Comparison of ENCODE assay signal across 1 cellular context in genomic region chr1:154972517-154973343, GRCh38.
TF ChIP-seq lines count a peak whose summit lies in the region.

No MANE protein-coding gene starts in this region.

TF ChIP-seq in K562, 482 proteins besides CTCF, POLR2A, EP300 and RAD21 (continues in another document):
- TF ChIP-seq IRF2 (CRISPR knock-in tag; IDR thresholded peaks at IDR 0.05): no peak
- 0 out of 2 replicates have a peak, but pooled peaks have one; percentile 73 for TF ChIP-seq ZNF609 (CRISPR knock-in tag; IDR thresholded peaks at IDR 0.05; ENCODE audit: borderline replicate concordance)
- no peak for TF ChIP-seq RBM34 (IDR thresholded peaks at IDR 0.05; ENCODE audit: borderline replicate concordance, insufficient read depth, low read length)
- no peak for TF ChIP-seq PHB2 (IDR thresholded peaks at IDR 0.05; ENCODE audit: low read depth)
- TF ChIP-seq PTRF (tag; IDR thresholded peaks at IDR 0.05): no peak
- TF ChIP-seq NR2C2 (CRISPR knock-in tag; IDR thresholded peaks at IDR 0.05): 0 out of 2 replicates have a peak, but pooled peaks have one; percentile 4
- no peak for TF ChIP-seq NR2C2 (tag; IDR thresholded peaks at IDR 0.05)
- TF ChIP-seq NRF1 (conservative IDR thresholded peaks at IDR 0.05 in 1 of 2, IDR thresholded peaks at IDR 0.05 in 1 of 2): no peak
- TF ChIP-seq CGGBP1 (CRISPR knock-in tag; IDR thresholded peaks at IDR 0.05): no peak
- TF ChIP-seq JUN (IDR thresholded peaks at IDR 0.05; ENCODE audit: borderline replicate concordance, low read depth, low read length): no peak
- no peak for TF ChIP-seq JUN (CRISPR knock-in tag; IDR thresholded peaks at IDR 0.05; ENCODE audit: borderline replicate concordance)
- peak; percentile 74 for TF ChIP-seq ZNF592 (IDR thresholded peaks at IDR 0.05)
- no peak for TF ChIP-seq CREBBP (IDR thresholded peaks at IDR 0.05; ENCODE audit: low read depth, low read length)
- peak; percentile 31; the same call in 1 of the 2 replicates for TF ChIP-seq CTBP1 (IDR thresholded peaks at IDR 0.05; ENCODE audit: borderline replicate concordance)
- no peak for TF ChIP-seq ZFP36 (IDR thresholded peaks at IDR 0.05; ENCODE audit: low read depth, low read length, partially characterized antibody)
- TF ChIP-seq TBP (optimal IDR thresholded peaks at IDR 0.05; ENCODE audit: low read depth, low read length): peak; percentile 52
- no peak for TF ChIP-seq ZKSCAN1 (IDR thresholded peaks at IDR 0.05; ENCODE audit: low read depth, low read length)
- TF ChIP-seq SMARCC2 (IDR thresholded peaks at IDR 0.05; ENCODE audit: low read depth): 0 out of 2 replicates have a peak, but pooled peaks have one; percentile 21
- TF ChIP-seq BCL6 (CRISPR knock-in tag; IDR thresholded peaks at IDR 0.05): no peak
- peak; percentile 77 for TF ChIP-seq NFRKB (IDR thresholded peaks at IDR 0.05; ENCODE audit: low read depth)
- TF ChIP-seq ZFX (CRISPR knock-in tag; IDR thresholded peaks at IDR 0.05): no peak
- TF ChIP-seq FOSL1 (tag; conservative IDR thresholded peaks at IDR 0.05): no peak
- no peak for TF ChIP-seq MYC (IDR thresholded peaks at IDR 0.05; ENCODE audit: low read depth, low read length)
- TF ChIP-seq MYC (CRISPR knock-in tag; IDR thresholded peaks at IDR 0.05; ENCODE audit: borderline replicate concordance, low read depth): no peak
- 0 out of 3 replicates have a peak, but pooled peaks of 1 of the 2 experiments have one; percentile 8 for TF ChIP-seq CBX3 (IDR thresholded peaks at IDR 0.05; ENCODE audit: borderline replicate concordance in 1 of 2, low read length in 2 of 2)
- TF ChIP-seq ZBTB26 (CRISPR knock-in tag; IDR thresholded peaks at IDR 0.05): no peak
- TF ChIP-seq ELF2 (CRISPR knock-in tag; IDR thresholded peaks at IDR 0.05): no peak
- TF ChIP-seq L3MBTL2 (IDR thresholded peaks at IDR 0.05): no peak
- no peak for TF ChIP-seq GTF2F1 (IDR thresholded peaks at IDR 0.05; ENCODE audit: low read depth, low read length)
- no peak for TF ChIP-seq RREB1 (CRISPR knock-in tag; IDR thresholded peaks at IDR 0.05)
- no peak for TF ChIP-seq E2F5 (CRISPR knock-in tag; IDR thresholded peaks at IDR 0.05)
- peak; percentile 17 for TF ChIP-seq GTF3C2 (IDR thresholded peaks at IDR 0.05; ENCODE audit: borderline replicate concordance, extremely low read depth, insufficient read length)
- TF ChIP-seq SNAPC5 (CRISPR knock-in tag; IDR thresholded peaks at IDR 0.05): no peak
- 0 out of 4 replicates have a peak, but pooled peaks of 1 of the 2 experiments have one; percentile 34 for TF ChIP-seq MLLT1 (IDR thresholded peaks at IDR 0.05)
- no peak for TF ChIP-seq CC2D1A (IDR thresholded peaks at IDR 0.05)
- no peak for TF ChIP-seq ZNF232 (CRISPR knock-in tag; IDR thresholded peaks at IDR 0.05)
- no peak for TF ChIP-seq TFAM (CRISPR knock-in tag; conservative IDR thresholded peaks at IDR 0.05)
- peak; percentile 6; the same call in 1 of the 2 replicates for TF ChIP-seq CREM (IDR thresholded peaks at IDR 0.05; ENCODE audit: low read depth)
- TF ChIP-seq TBL1XR1 (IDR thresholded peaks at IDR 0.05; ENCODE audit: low read length in 2 of 2): no peak
- TF ChIP-seq ZNF384 (IDR thresholded peaks at IDR 0.05; ENCODE audit: low read depth, low read length): 0 out of 2 replicates have a peak, but pooled peaks have one; percentile 8
